Comparison of ENCODE assay signal across 19 cellular contexts in the genomic region with DNA sequence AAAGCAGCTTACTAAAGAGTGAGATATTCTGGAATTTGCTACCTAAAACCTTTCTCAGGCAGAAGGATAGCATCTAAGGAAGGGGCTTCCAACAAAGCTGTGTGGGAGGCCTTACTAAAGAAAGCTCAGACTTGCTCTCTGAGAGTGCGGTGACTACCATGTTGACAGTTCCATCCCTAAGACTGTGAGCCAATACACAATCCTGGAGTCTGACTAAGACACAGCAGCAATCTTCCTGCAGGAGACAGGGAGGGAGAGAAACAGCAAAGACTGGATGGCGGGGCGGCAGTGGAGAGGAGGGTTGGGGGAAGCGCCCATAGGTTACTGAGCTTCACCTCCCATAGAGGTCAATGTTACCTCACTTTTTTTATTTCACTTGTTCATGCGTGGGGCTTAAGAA.
"Had no signal": no experiment of that assay in that cellular context is flagged by ENCODE, and none has a peak within 500 bp of the region (broad histone marks: within the 10 kb centered on the region; RNA-seq: fewer than 3 reads in every experiment).

No MANE protein-coding gene starts in this region.

- H2AFZ ChIP-seq: hepatocyte had no signal

- H3K4me1 Mint-ChIP-seq: activated naive CD4-positive, alpha-beta T cell treated with anti-CD3 and anti-CD28 coated beads, Interleukin-2, amount 50 U/mL, for 24 hours; nephron; stimulated activated naive B cell treated with anti-CD40 and anti-IgM and Interleukin-4, amounts not matched to agents 10 μg/mL and 1 μg/mL and 100 μg/mL, for 72 hours had no signal

- H3K4me1 ChIP-seq: breast epithelium, upper lobe of left lung had no signal

- H3K4me2 ChIP-seq: hepatocyte had no signal

- H3K36me3 Mint-ChIP-seq: activated naive CD4-positive, alpha-beta T cell treated with anti-CD3 and anti-CD28 coated beads, Interleukin-2, amount 50 U/mL, for 24 hours; stimulated activated naive B cell treated with anti-CD40 and anti-IgM and Interleukin-4, amounts not matched to agents 10 μg/mL and 1 μg/mL and 100 μg/mL, for 72 hours had no signal

- H3K4me3 ChIP-seq: breast epithelium, hepatocyte, lung, thoracic aorta, upper lobe of left lung had no signal

- ATAC-seq: activated CD4-positive, CD25-positive, alpha-beta regulatory T cell treated with anti-CD3 and anti-CD28 coated beads, Interleukin-2, amount 50 U/mL, for 24 hours; esophagus mucosa; left cardiac atrium; sciatic nerve; stimulated activated naive B cell treated with anti-CD40 and anti-IgM and Interleukin-4, amounts not matched to agents 10 μg/mL and 1 μg/mL and 100 μg/mL, for 72 hours had no signal

- H3K9me3 Mint-ChIP-seq: activated naive CD4-positive, alpha-beta T cell treated with anti-CD3 and anti-CD28 coated beads, Interleukin-2, amount 50 U/mL, for 24 hours; nephron; stimulated activated naive B cell treated with anti-CD40 and anti-IgM and Interleukin-4, amounts not matched to agents 10 μg/mL and 1 μg/mL and 100 μg/mL, for 72 hours had no signal

- DNase-seq: activated CD8-positive, alpha-beta memory T cell treated with anti-CD3 and anti-CD28 coated beads for 24 hours; activated gamma-delta T cell; cerebellar nuclear complex; effector CD4-positive, alpha-beta T cell; left cardiac atrium; midbrain; stimulated activated CD4-positive, alpha-beta T cell treated with anti-CD3 and anti-CD28 coated beads, Interleukin-4, amount 100 ng/mL, for 24 hours; stimulated activated naive B cell treated with anti-CD40 and anti-IgM and Interleukin-4, amounts not matched to agents 10 μg/mL and 1 μg/mL and 100 μg/mL, for 72 hours; T1000; upper lobe of left lung had no signal

- H3K79me2 ChIP-seq: hepatocyte had no signal

- H3K27me3 Mint-ChIP-seq: activated naive CD4-positive, alpha-beta T cell treated with anti-CD3 and anti-CD28 coated beads, Interleukin-2, amount 50 U/mL, for 24 hours; stimulated activated naive B cell treated with anti-CD40 and anti-IgM and Interleukin-4, amounts not matched to agents 10 μg/mL and 1 μg/mL and 100 μg/mL, for 72 hours had no signal

- H3K4me3 Mint-ChIP-seq: activated naive CD4-positive, alpha-beta T cell treated with anti-CD3 and anti-CD28 coated beads, Interleukin-2, amount 50 U/mL, for 24 hours; nephron; stimulated activated naive B cell treated with anti-CD40 and anti-IgM and Interleukin-4, amounts not matched to agents 10 μg/mL and 1 μg/mL and 100 μg/mL, for 72 hours had no signal

- H3K27ac ChIP-seq: breast epithelium, hepatocyte, thoracic aorta, upper lobe of left lung had no signal

- H3K9me3 ChIP-seq: breast epithelium, thoracic aorta, upper lobe of left lung had no signal

- H3K36me3 ChIP-seq: breast epithelium, thoracic aorta had no signal

- H3K27me3 ChIP-seq: breast epithelium, hepatocyte, upper lobe of left lung had no signal
